12 cellular contexts compared by ENCODE assay signal in the genomic region with DNA sequence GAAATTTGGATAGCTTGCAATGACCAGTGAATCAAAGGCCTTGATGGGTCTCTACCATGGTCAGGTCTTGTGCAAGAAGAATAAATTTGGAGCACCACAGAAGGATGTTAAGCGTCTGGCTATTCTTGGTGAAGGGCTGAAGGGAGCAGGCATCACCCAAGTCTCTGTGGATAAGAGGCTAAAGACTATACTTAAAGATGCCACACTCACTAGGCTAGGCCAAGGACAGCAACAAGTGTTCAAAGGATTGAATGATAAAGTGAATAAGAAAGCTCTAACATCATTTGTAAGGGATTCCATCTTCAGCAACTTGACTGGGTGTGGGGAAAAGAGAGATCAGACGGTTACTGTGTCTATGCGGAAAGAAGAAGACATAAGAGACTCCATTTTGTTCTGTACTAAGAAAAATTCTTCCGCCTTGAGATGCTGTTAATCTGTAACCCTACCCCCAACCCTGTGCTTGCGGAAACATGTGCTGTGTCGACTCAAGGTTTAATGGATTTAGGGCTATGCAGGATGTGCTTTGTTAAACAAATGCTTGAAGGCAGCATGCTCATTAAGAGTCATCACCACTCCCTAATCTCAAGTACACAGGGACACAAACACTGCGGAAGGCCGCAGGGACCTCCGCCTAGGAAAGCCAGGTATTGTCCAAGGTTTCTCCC. TPM values are rescaled to one million over a fixed set of nuclear protein-coding genes. Genes with fewer than 3 reads are reported as not detected.
"Had no signal": no experiment of that assay in that cellular context is flagged by ENCODE, and none has a peak within 500 bp of the region (broad histone marks: within the 10 kb centered on the region; RNA-seq: fewer than 3 reads in every experiment).

No MANE protein-coding gene starts in this region.

RNA-seq across cellular contexts. Expression of gene AICDA, which starts 22.8 kb away (rescaled TPM):
- total RNA-seq: dorsolateral prefrontal cortex; epithelial cell of proximal tubule; esophagus squamous epithelium; left ventricle myocardium inferior; mononuclear cell; naive thymus-derived CD4-positive, alpha-beta T cell; osteocyte; pulmonary artery endothelial cell; right cardiac atrium; temporal lobe; vagina had no signal
- polyA plus RNA-seq: naive thymus-derived CD4-positive, alpha-beta T cell; neural cell; right cardiac atrium had no signal

RNA-seq across cellular contexts. Expression of gene MFAP5, which starts 27.2 kb away (rescaled TPM):
- total RNA-seq: mononuclear cell; naive thymus-derived CD4-positive, alpha-beta T cell; osteocyte had no signal
- polyA plus RNA-seq: naive thymus-derived CD4-positive, alpha-beta T cell; neural cell had no signal
